Comparison of ENCODE assay signal across 10 cellular contexts in the genomic region with DNA sequence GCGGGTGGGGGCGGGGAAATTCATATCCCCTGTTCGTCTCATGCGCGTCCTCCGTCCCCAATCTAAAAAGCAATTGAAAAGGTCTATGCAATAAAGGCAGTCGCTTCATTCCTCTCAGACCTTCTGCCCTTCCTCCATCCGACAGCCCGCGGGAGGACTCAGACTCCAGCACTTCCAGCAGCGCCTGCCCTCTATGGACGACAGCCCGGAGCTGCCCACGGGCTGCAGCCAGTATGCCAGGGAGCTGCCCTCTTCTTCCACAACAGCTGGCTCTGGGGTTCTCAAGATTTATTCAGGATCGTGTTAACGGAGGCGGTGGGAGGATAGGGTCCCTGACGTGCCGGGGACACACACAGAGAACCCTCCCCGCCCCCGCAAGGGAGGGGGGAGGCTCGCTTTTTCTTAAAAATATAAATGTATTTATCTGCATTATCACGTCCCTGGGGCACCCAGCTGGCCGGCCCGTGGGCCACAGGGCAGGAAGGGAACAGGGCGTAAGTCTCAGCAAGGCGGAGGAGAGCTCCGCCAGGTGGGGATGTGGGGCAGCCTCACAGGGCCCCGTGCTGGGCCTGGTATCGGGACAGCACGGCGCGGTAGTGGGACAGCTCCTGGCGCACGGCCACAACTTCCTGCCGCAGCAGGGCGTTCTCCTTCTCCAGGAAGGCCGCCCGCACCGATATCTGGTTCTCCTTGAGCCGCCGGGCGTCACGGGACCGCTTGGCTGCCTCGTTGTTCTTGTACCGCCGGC. TPM values are rescaled to one million over a fixed set of nuclear protein-coding genes. Genes with fewer than 3 reads are reported as not detected.
A peak's percentile ranks its signal among the peaks of the same experiment; 100 is the strongest.
DNase-seq lines count a peak whose midpoint lies in the region; ATAC-seq and TF ChIP-seq lines count a peak whose summit lies in the region.
"Had no signal": no experiment of that assay in that cellular context is flagged by ENCODE, and none has a peak within 500 bp of the region (broad histone marks: within the 10 kb centered on the region; RNA-seq: fewer than 3 reads in every experiment).

No MANE protein-coding gene starts in this region.

- ATAC-seq in HG02852 (IDR thresholded peaks at IDR 0.05; ENCODE audit: unreplicated experiment): no peak
- ATAC-seq: activated T-cell treated with anti-CD3 and anti-CD28 coated beads, Interleukin-2, amount 50 U/mL, for 4 hours had no signal

- no peaks in the 10 kb centered on the region for H3K27me3 ChIP-seq in H7 (ENCODE audit: control insufficient read depth, insufficient read depth, low read length)
- no peaks in the 10 kb centered on the region for H3K27me3 ChIP-seq in skeletal muscle satellite cell (ENCODE audit: control insufficient read depth, insufficient read depth, low read length)

- in situ Hi-C loops in astrocyte of the cerebellum (cut with HindIII; ENCODE audit: low sequenced_read_pairs): no loop called here

- H3K4me2 ChIP-seq in skeletal muscle satellite cell (ENCODE audit: low read length): peak overlapping the region; percentile 72

- H3K9ac ChIP-seq in skeletal muscle satellite cell (ENCODE audit: low read depth, low read length): peak overlapping the region; percentile 42

- H3K4me3 ChIP-seq in H7 (ENCODE audit: insufficient read depth, low read depth, low read length) (peak overlapping the region; percentile 50), astrocyte of the cerebellum (ENCODE audit: low read depth, low read length) (no peak overlapping the region), skeletal muscle satellite cell (ENCODE audit: low read length) (peak overlapping the region; percentile 47)

- peaks cover 43% of the 10 kb centered on the region for H3K4me1 ChIP-seq in skeletal muscle satellite cell (ENCODE audit: control insufficient read depth, insufficient read depth, low read length)

- DNase-seq in H7 (peak; percentile 84), astrocyte of the cerebellum (ENCODE audit: low read depth) (no peak), iris pigment epithelial cell (ENCODE audit: low read depth) (peak; percentile 46), activated gamma-delta T cell treated with Interleukin-2 at 50 U/mL for 16 hours (no peak), dedifferentiated amniotic fluid mesenchymal stem cell (ENCODE audit: extremely low spot score) (no peak)
- DNase-seq in activated CD4-positive, CD25-positive, alpha-beta regulatory T cell treated with anti-CD3 and anti-CD28 coated beads, Interleukin-2, amount 50 U/mL, for 72 hours: no peak
- DNase-seq: activated T-cell treated with anti-CD3 and anti-CD28 coated beads, Interleukin-2, amount 50 U/mL, for 4 hours had no signal

- peaks cover 2% of the 10 kb centered on the region for H3K36me3 ChIP-seq in H7 (replicated peaks; ENCODE audit: control insufficient read depth, insufficient read depth, low read length)
- no peaks in the 10 kb centered on the region for H3K36me3 ChIP-seq in skeletal muscle satellite cell (ENCODE audit: insufficient read depth, low read length)

- no peaks in the 10 kb centered on the region for H3K9me3 ChIP-seq in skeletal muscle satellite cell (replicated peaks; ENCODE audit: low read length)

- TF ChIP-seq CTCF in astrocyte of the cerebellum (IDR thresholded peaks at IDR 0.05; ENCODE audit: low read depth, low read length, missing control alignments): peak; percentile 21

RNA-seq across cellular contexts. Expression of gene DBP, which starts 6.7 kb away (rescaled TPM):
- 11.2 and 18.2 TPM in 2 replicates for total RNA-seq in H7 (2014; rRNA removed; shearing (Covaris generic))
- 1.7 and 3.0 TPM in 2 replicates for total RNA-seq in skeletal muscle satellite cell (2012; rRNA removed)

RNA-seq across cellular contexts. Expression of gene SPHK2, which starts 11.2 kb away (rescaled TPM):
- 10.9 and 26.4 TPM in 2 replicates for total RNA-seq in H7 (2014; rRNA removed; shearing (Covaris generic))
- total RNA-seq in skeletal muscle satellite cell (2012; rRNA removed): 8.7 and 13.2 TPM in 2 replicates

RNA-seq across cellular contexts. Expression of gene RPL18, which starts 11.5 kb away (rescaled TPM):
- 3,978 and 5,156 TPM in 2 replicates for total RNA-seq in H7 (2014; rRNA removed; shearing (Covaris generic))
- total RNA-seq in skeletal muscle satellite cell (2012; rRNA removed): 1,800 and 2,679 TPM in 2 replicates

RNA-seq across cellular contexts. Expression of gene CA11, which starts 15.5 kb away (rescaled TPM):
- 10.8 and 24.0 TPM in 2 replicates for total RNA-seq in H7 (2014; rRNA removed; shearing (Covaris generic))
- 0.44 and 0.51 TPM in 2 replicates for total RNA-seq in skeletal muscle satellite cell (2012; rRNA removed)

RNA-seq across cellular contexts. Expression of gene FAM83E, which starts 15.6 kb away (rescaled TPM):
- 3.8 and 4.0 TPM in 2 replicates for total RNA-seq in H7 (2014; rRNA removed; shearing (Covaris generic))
- under 0.01 and 0.22 TPM in 2 replicates for total RNA-seq in skeletal muscle satellite cell (2012; rRNA removed)
- total RNA-seq: LHCN-M2 had no signal

Comparison
In these comparisons a context has a peak if more than half of its experiments do, and no peak if none do; other contexts are left out.
1. DNase-seq: peak in H7 (single experiment) and iris pigment epithelial cell (single experiment); none in astrocyte of the cerebellum (single experiment), activated CD4-positive, CD25-positive, alpha-beta regulatory T cell treated with anti-CD3 and anti-CD28 coated beads, Interleukin-2, amount 50 U/mL, for 72 hours (single experiment), activated gamma-delta T cell treated with Interleukin-2 at 50 U/mL for 16 hours (single experiment) and dedifferentiated amniotic fluid mesenchymal stem cell (single experiment).